ENCODE assay signal across 21 cellular contexts in genomic region chr1:34156739-34157138, GRCh38. TPM values are rescaled to one million over a fixed set of nuclear protein-coding genes. Genes with fewer than 3 reads are reported as not detected.
DNase-seq lines count a peak whose midpoint lies in the region; ATAC-seq and TF ChIP-seq lines count a peak whose summit lies in the region.
"Had no signal": no experiment of that assay in that cellular context is flagged by ENCODE, and none has a peak within 500 bp of the region (broad histone marks: within the 10 kb centered on the region; RNA-seq: fewer than 3 reads in every experiment).

No MANE protein-coding gene starts in this region.

- H2AFZ ChIP-seq in DND-41 (ENCODE audit: low read depth, low read length) = no peak overlapping the region
- H2AFZ ChIP-seq: PC-9 had no signal

- TF ChIP-seq POLR2A in NB4 (IDR thresholded peaks at IDR 0.05; ENCODE audit: extremely low read depth, insufficient read length) = no peak

- ATAC-seq in DND-41 (ENCODE audit: insufficient read depth, low read depth) = no peak
- no peak for ATAC-seq in GM21390 (IDR thresholded peaks at IDR 0.05; ENCODE audit: unreplicated experiment)
- no peak for ATAC-seq in GM18907 (IDR thresholded peaks at IDR 0.05; ENCODE audit: unreplicated experiment)

- H3K36me3 ChIP-seq in DND-41 (ENCODE audit: insufficient read depth, low read length) = no peaks in the 10 kb centered on the region
- H3K36me3 ChIP-seq: SJSA1 had no signal

- H3K27me3 ChIP-seq in DND-41 (ENCODE audit: insufficient read depth, low read length, poor library complexity) = peaks cover 11% of the 10 kb centered on the region

- no peak overlapping the region for H3K9ac ChIP-seq in DND-41 (ENCODE audit: low read depth, low read length)

- no peaks in the 10 kb centered on the region for H3K9me3 ChIP-seq in DND-41 (ENCODE audit: insufficient read depth, low read length, severe bottlenecking)
- H3K9me3 ChIP-seq: Caco-2, SJSA1 had no signal

- no peaks in the 10 kb centered on the region for H3K79me2 ChIP-seq in DND-41 (ENCODE audit: insufficient read depth, low read length)

- H3K4me2 ChIP-seq in DND-41 (ENCODE audit: insufficient read depth, low read length) = no peak overlapping the region
- H3K4me2 ChIP-seq: PC-9 had no signal

- DNase-seq in DND-41 (no peak), NB4 (ENCODE audit: low read depth) (no peak), epithelial cell of proximal tubule (ENCODE audit: low read depth) (no peak), NOMO-1 treated with dmso at 0.1 percent for 144 hours (lab: John Stamatoyannopoulos, UW; ENCODE audit: unreplicated experiment) (no peak), mucosa of gallbladder (ENCODE audit: low spot score) (no peak)
- DNase-seq: Caco-2; DMS79 treated with DMSO at 0.1 percent for 48 hours; GF-D8; NCI-H1436 treated with DMSO at 0.1 percent for 48 hours; NCI-H2081; NCI-H226; NCI-H524 treated with DMSO at 0.1 percent for 48 hours; NK-92 treated with Interleukin-12 subunit alpha and Interleukin-12 subunit beta, amount 100 ng/mL, for 24 hours; PC-9; T-helper 2 cell had no signal

- no peak overlapping the region for H3K4me3 ChIP-seq in DND-41 (ENCODE audit: low read depth in 1 of 2, low read length in 2 of 2)
- H3K4me3 ChIP-seq in NB4 (ENCODE audit: low read depth, low read length) = no peak overlapping the region
- H3K4me3 ChIP-seq in epithelial cell of proximal tubule (ENCODE audit: low read depth, low read length) = no peak overlapping the region
- H3K4me3 ChIP-seq: PC-9, SJSA1 had no signal

- TF ChIP-seq CTCF in DND-41 (IDR thresholded peaks at IDR 0.05; ENCODE audit: borderline replicate concordance, extremely low read depth, low read length, poor library complexity, severe bottlenecking) = peak; percentile 17
- peak; percentile 25 for TF ChIP-seq CTCF in GM12873 (IDR thresholded peaks at IDR 0.05; ENCODE audit: insufficient read depth, low read depth, low read length, missing control alignments)
- peak; percentile 7 for TF ChIP-seq CTCF in NB4 (IDR thresholded peaks at IDR 0.05; ENCODE audit: low read depth, low read length)
- peak; percentile 12 for TF ChIP-seq CTCF in epithelial cell of proximal tubule (conservative IDR thresholded peaks at IDR 0.05; ENCODE audit: low read depth, low read length)

- no peak overlapping the region for H3K27ac ChIP-seq in DND-41 (ENCODE audit: low read length)
- H3K27ac ChIP-seq: PC-9, SJSA1 had no signal

- no peaks in the 10 kb centered on the region for H3K4me1 ChIP-seq in DND-41 (ENCODE audit: insufficient read depth, low read length)
- H3K4me1 ChIP-seq: Caco-2, SJSA1 had no signal

- no peaks in the 10 kb centered on the region for H4K20me1 ChIP-seq in DND-41 (ENCODE audit: insufficient read depth, low read length)

RNA-seq across cellular contexts. Expression of gene CSMD2, which starts 8.3 kb away (rescaled TPM):
- 0.07 and 0.98 TPM in 2 replicates for total RNA-seq in epithelial cell of proximal tubule
- 6.5 TPM for total RNA-seq in mucosa of gallbladder
- total RNA-seq: Caco-2, H4, LHCN-M2, PC-9 had no signal

RNA-seq across cellular contexts. Expression of gene C1orf94, which starts 20.0 kb away (rescaled TPM):
- not detected in 2 replicates for total RNA-seq in epithelial cell of proximal tubule
- total RNA-seq in mucosa of gallbladder = not detected
- total RNA-seq: Caco-2, H4, LHCN-M2, PC-9 had no signal
